Comparison of ENCODE assay signal across 17 cellular contexts in the genomic region with DNA sequence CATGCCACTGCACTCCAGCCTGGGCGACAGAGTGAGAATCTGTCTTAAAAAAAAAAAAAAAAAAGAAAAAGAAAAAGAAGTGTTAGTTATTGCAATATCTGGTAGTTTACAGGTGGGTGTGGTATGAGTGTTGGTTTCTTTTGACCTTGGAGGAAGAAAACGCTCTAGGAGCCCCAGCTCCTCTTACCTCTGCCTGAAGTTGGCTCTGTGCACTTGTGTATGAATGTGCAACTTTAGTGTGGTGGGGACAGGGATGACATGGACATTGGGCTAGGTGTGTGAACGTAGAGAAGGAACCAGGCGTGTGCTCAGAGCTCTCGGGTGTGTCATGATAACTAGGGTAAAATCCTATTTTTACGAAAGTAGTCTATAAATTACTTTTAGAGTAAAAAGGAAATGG. TPM values are rescaled to one million over a fixed set of nuclear protein-coding genes. Genes with fewer than 3 reads are reported as not detected.
A peak's percentile ranks its signal among the peaks of the same experiment; 100 is the strongest.
DNase-seq lines count a peak whose midpoint lies in the region; ATAC-seq and TF ChIP-seq lines count a peak whose summit lies in the region.
"Had no signal": no experiment of that assay in that cellular context is flagged by ENCODE, and none has a peak within 500 bp of the region (broad histone marks: within the 10 kb centered on the region; RNA-seq: fewer than 3 reads in every experiment).

No MANE protein-coding gene starts in this region.

- DNase-seq in Caco-2 (no peak), WTC11 (ENCODE audit: low spot score) (no peak), left colon (no peak), tibial nerve (ENCODE audit: low spot score in 2 of 2) (no peak), NCI-H2227 treated with DMSO at 0.1 percent for 48 hours (lab: John Stamatoyannopoulos, UW) (no peak), HFFc6 (no peak)
- DNase-seq: Calu3; CD4-positive, alpha-beta T cell; CD8-positive, alpha-beta memory T cell; DMS53; DMS79 treated with DMSO at 0.1 percent for 48 hours; GF-D8; GOT3 had no signal

- CTCF ChIA-PET in Caco-2 (lab: Charles Lee) (no interaction called here), WTC11 (lab: Charles Lee) (no interaction called here)

- H3K4me3 ChIP-seq in Caco-2 (ENCODE audit: low read depth, low read length) (no peak overlapping the region), tibial nerve (no peak overlapping the region)
- H3K4me3 ChIP-seq: HAP-1 had no signal

- no peaks in the 10 kb centered on the region for H3K9me3 ChIP-seq in Caco-2
- H3K9me3 ChIP-seq in tibial nerve: no peaks in the 10 kb centered on the region
- H3K9me3 ChIP-seq: HAP-1 had no signal

- H3K27me3 Mint-ChIP-seq in Caco-2 (ENCODE audit: insufficient read depth, unreplicated experiment) (no peaks in the 10 kb centered on the region), WTC11 (ENCODE audit: low read depth) (no peaks in the 10 kb centered on the region), HFFc6 (ENCODE audit: insufficient read depth) (peaks cover 13% of the 10 kb centered on the region)

- TF ChIP-seq CTCF in Caco-2 (IDR thresholded peaks at IDR 0.05; ENCODE audit: insufficient read depth in 1 of 2, low read depth in 1 of 2, low read length in 1 of 2, severe bottlenecking in 1 of 2, unreplicated experiment in 1 of 2) (no peak), WTC11 (IDR thresholded peaks at IDR 0.05) (no peak), tibial nerve (IDR thresholded peaks at IDR 0.05) (no peak), HFFc6 (IDR thresholded peaks at IDR 0.05) (no peak)

- H3K4me1 Mint-ChIP-seq in Caco-2 (ENCODE audit: low read depth, unreplicated experiment): peaks cover 61% of the 10 kb centered on the region
- peaks cover 18% of the 10 kb centered on the region for H3K4me1 Mint-ChIP-seq in WTC11
- H3K4me1 Mint-ChIP-seq in HFFc6 (ENCODE audit: low read depth): peaks cover 6% of the 10 kb centered on the region; the same call in 1 of the 2 replicates

- BruUV-seq in Caco-2 (replicated peaks; lab: Mats Ljungman, UMichigan): no TSS peak

- ATAC-seq in WTC11 (no peak), left colon (peak; percentile 56), GM18873 (IDR thresholded peaks at IDR 0.05; ENCODE audit: low FRiP score, unreplicated experiment) (no peak), GM18861 (IDR thresholded peaks at IDR 0.05; ENCODE audit: unreplicated experiment) (no peak)

- peaks cover 87% of the 10 kb centered on the region for H3K36me3 Mint-ChIP-seq in Caco-2 (ENCODE audit: insufficient read depth, unreplicated experiment)
- H3K36me3 Mint-ChIP-seq in WTC11: no peaks in the 10 kb centered on the region
- H3K36me3 Mint-ChIP-seq in HFFc6 (ENCODE audit: low read depth): peaks cover 8% of the 10 kb centered on the region; the same call in 1 of the 2 replicates

- TF ChIP-seq EP300 in tibial nerve (IDR thresholded peaks at IDR 0.05): no peak

- no peaks in the 10 kb centered on the region; the same call in 1 of the 2 replicates for H3K36me3 ChIP-seq in Caco-2 (ENCODE audit: control insufficient read depth, insufficient read depth, low read length)
- H3K36me3 ChIP-seq in tibial nerve: no peaks in the 10 kb centered on the region
- H3K36me3 ChIP-seq: HAP-1 had no signal

- TF ChIP-seq POLR2A in tibial nerve (IDR thresholded peaks at IDR 0.05): no peak

- H3K27ac ChIP-seq in tibial nerve: peak overlapping the region in 3 of 4 donors; percentile 10 to 65 (median 52)

- H3K4me3 Mint-ChIP-seq in Caco-2 (ENCODE audit: unreplicated experiment): peak overlapping the region; percentile 9
- H3K4me3 Mint-ChIP-seq in WTC11: no peak overlapping the region
- H3K4me3 Mint-ChIP-seq in HFFc6: no peak overlapping the region
- H3K4me3 Mint-ChIP-seq: CD14-positive monocyte; CD4-positive, alpha-beta T cell; CD8-positive, alpha-beta memory T cell had no signal

- H3K9me3 Mint-ChIP-seq in Caco-2 (ENCODE audit: unreplicated experiment) (no peaks in the 10 kb centered on the region), WTC11 (no peaks in the 10 kb centered on the region), HFFc6 (no peaks in the 10 kb centered on the region)
- H3K9me3 Mint-ChIP-seq: CD14-positive monocyte; CD4-positive, alpha-beta T cell; CD8-positive, alpha-beta memory T cell had no signal

- H3K4me1 ChIP-seq in Caco-2: peaks cover 67% of the 10 kb centered on the region
- H3K4me1 ChIP-seq in tibial nerve: peaks cover 0 to 52% (median 2%) of the 10 kb centered on the region in 4 donors

- POLR2A ChIA-PET in Caco-2 (lab: Charles Lee): no interaction called here
- POLR2A ChIA-PET in WTC11 (lab: Charles Lee): interaction anchor here (0.6 kb wide), 1 partner anchor 10 kb away, joined by 5 read pairs; no protein-coding TSS in a partner anchor

- intact Hi-C loops in Caco-2 (cut with micrococcal nuclease; ENCODE audit: unreplicated experiment): no loop called here
- intact Hi-C loops in left colon (cut with DNase I, micrococcal nuclease): no loop called here

- 64 to 65% methylated on average over 6 of the region's 6 CpGs for WGBS in tibial nerve, 2 donors

- H3K27me3 ChIP-seq in Caco-2 (replicated peaks; ENCODE audit: control insufficient read depth, insufficient read depth, low read length) (no peaks in the 10 kb centered on the region), tibial nerve (no peaks in the 10 kb centered on the region)

- peak overlapping the region; percentile 39 for H3K27ac Mint-ChIP-seq in Caco-2 (ENCODE audit: unreplicated experiment)
- 0 out of 2 replicates have a peak overlapping the region, but pooled peaks have one; percentile 46 for H3K27ac Mint-ChIP-seq in WTC11
- no peak overlapping the region for H3K27ac Mint-ChIP-seq in HFFc6
- H3K27ac Mint-ChIP-seq: CD4-positive, alpha-beta T cell; CD8-positive, alpha-beta memory T cell had no signal

TF ChIP-seq in WTC11, 78 proteins besides CTCF, POLR2A, EP300 and RAD21:
- TF ChIP-seq ATF6 (CRISPR knock-in tag; IDR thresholded peaks at IDR 0.05) (no peak), FOXK1 (CRISPR knock-in tag; IDR thresholded peaks at IDR 0.05) (no peak), CREB1 (CRISPR knock-in tag; IDR thresholded peaks at IDR 0.05) (no peak), ZNF263 (CRISPR knock-in tag; IDR thresholded peaks at IDR 0.05; ENCODE audit: low read depth) (no peak), TP53 (CRISPR knock-in tag; IDR thresholded peaks at IDR 0.05) (no peak), ELF4 (CRISPR knock-in tag; IDR thresholded peaks at IDR 0.05; ENCODE audit: low read depth) (no peak), HMGA2 (CRISPR knock-in tag; IDR thresholded peaks at IDR 0.05) (no peak), KAT7 (CRISPR knock-in tag; IDR thresholded peaks at IDR 0.05; ENCODE audit: borderline replicate concordance) (no peak), MLX (CRISPR knock-in tag; IDR thresholded peaks at IDR 0.05) (no peak), RELA (CRISPR knock-in tag; IDR thresholded peaks at IDR 0.05; ENCODE audit: borderline replicate concordance) (no peak), MYBL2 (CRISPR knock-in tag; IDR thresholded peaks at IDR 0.05) (no peak)
- TF ChIP-seq, protein P1, sequence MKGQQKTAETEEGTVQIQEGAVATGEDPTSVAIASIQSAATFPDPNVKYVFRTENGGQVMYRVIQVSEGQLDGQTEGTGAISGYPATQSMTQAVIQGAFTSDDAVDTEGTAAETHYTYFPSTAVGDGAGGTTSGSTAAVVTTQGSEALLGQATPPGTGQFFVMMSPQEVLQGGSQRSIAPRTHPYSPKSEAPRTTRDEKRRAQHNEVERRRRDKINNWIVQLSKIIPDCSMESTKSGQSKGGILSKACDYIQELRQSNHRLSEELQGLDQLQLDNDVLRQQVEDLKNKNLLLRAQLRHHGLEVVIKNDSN (CRISPR knock-in tag; IDR thresholded peaks at IDR 0.05): no peak

RNA-seq across cellular contexts. Expression of gene PROSER2, which starts 11.9 kb away (rescaled TPM):
- 123 and 134 TPM in 2 replicates for total RNA-seq in Caco-2 (2022)
- total RNA-seq in WTC11 (2021): 7.3 to 8.7 TPM (median 8.5 TPM) in 3 replicates
- 10 to 100 TPM; 10.3 to 11.3 TPM for total RNA-seq in left colon
- 10 to 100 TPM; 71.1 to 98.4 (median 75.6) TPM for total RNA-seq in tibial nerve
- total RNA-seq in HFFc6 (2021; fragmentation: NEBNext Ultra II Directional; extraction: Animal tissue kit (Norgen Biotek cat#: 25700)): 1 to 10 TPM in 5 of 6 experiments, under 1 TPM in 1; 0.74 to 2.9 (median 1.5) TPM
